ENCODE assay signal across 21 cellular contexts in genomic region chr14:69023035-69023434, GRCh38. TPM values are rescaled to one million over a fixed set of nuclear protein-coding genes. Genes with fewer than 3 reads are reported as not detected.
DNase-seq lines count a peak whose midpoint lies in the region; ATAC-seq, FAIRE-seq and TF ChIP-seq lines count a peak whose summit lies in the region.
"Had no signal": no experiment of that assay in that cellular context is flagged by ENCODE, and none has a peak within 500 bp of the region (broad histone marks: within the 10 kb centered on the region; RNA-seq: fewer than 3 reads in every experiment).

No MANE protein-coding gene starts in this region.

- TF ChIP-seq CTCF in HepG2 (CRISPR knock-in tag; IDR thresholded peaks at IDR 0.05) = no peak
- TF ChIP-seq CTCF in right lobe of liver (IDR thresholded peaks at IDR 0.05) = no peak
- no peak for TF ChIP-seq CTCF in neural progenitor cell (IDR thresholded peaks at IDR 0.05)
- no peak for TF ChIP-seq CTCF in GM10266 (IDR thresholded peaks at IDR 0.05; ENCODE audit: control insufficient read depth, insufficient read depth, low read depth, missing control alignments)

- DNase-seq in HepG2 (ENCODE audit: low spot score) (no peak), right lobe of liver (no peak), adipocyte (ENCODE audit: low read depth) (no peak), neural progenitor cell (ENCODE audit: low spot score) (no peak), GM10266 (ENCODE audit: extremely low spot score) (no peak)
- DNase-seq in effector CD4-positive, alpha-beta T cell = no peak
- DNase-seq: 8988T; C1 segment of cervical spinal cord; Calu3; CD4-positive, alpha-beta memory T cell; COR-L47; DMS53; DND-41; GM23248; H9 had no signal

- H3K27ac Mint-ChIP-seq in neural progenitor cell = no peak overlapping the region
- H3K27ac Mint-ChIP-seq: CD4-positive, alpha-beta memory T cell; H9 had no signal

- H3K9me3 ChIP-seq in HepG2 (ENCODE audit: low read length) = no peaks in the 10 kb centered on the region
- H3K9me3 ChIP-seq in right lobe of liver = no peaks in the 10 kb centered on the region
- H3K9me3 ChIP-seq in adipocyte (ENCODE audit: control insufficient read depth, low read length) = no peaks in the 10 kb centered on the region
- H3K9me3 ChIP-seq in neural progenitor cell (ENCODE audit: low read depth) = no peaks in the 10 kb centered on the region
- H3K9me3 ChIP-seq: A549 had no signal

- H3K27me3 Mint-ChIP-seq in neural progenitor cell (ENCODE audit: insufficient read depth, low read depth) = no peaks in the 10 kb centered on the region

- no peak overlapping the region for H3K4me3 ChIP-seq in HepG2 (replicated peaks in 1 of 3; ENCODE audit: insufficient read depth in 1 of 3, low read depth in 2 of 3, low read length in 3 of 3)
- no peak overlapping the region for H3K4me3 ChIP-seq in right lobe of liver
- no peak overlapping the region for H3K4me3 ChIP-seq in adipocyte (ENCODE audit: low read length)
- H3K4me3 ChIP-seq in neural progenitor cell = no peak overlapping the region
- H3K4me3 ChIP-seq: A549, GM12878, GM23248 had no signal

- CTCF ChIA-PET in HepG2 (lab: Yijun Ruan, JAX; ENCODE audit: low intra/inter-chr PET ratio, low total read pairs) = no interaction called here

- peaks cover under 1% of the 10 kb centered on the region for H3K4me1 Mint-ChIP-seq in neural progenitor cell

- POLR2A ChIA-PET in HepG2 (lab: Yijun Ruan, JAX) = no interaction called here

- no peaks in the 10 kb centered on the region for H3K36me3 Mint-ChIP-seq in neural progenitor cell
- H3K36me3 Mint-ChIP-seq: CD4-positive, alpha-beta memory T cell had no signal

- no peaks in the 10 kb centered on the region for H3K79me2 ChIP-seq in HepG2 (ENCODE audit: insufficient read depth, low read length)
- no peaks in the 10 kb centered on the region for H3K79me2 ChIP-seq in neural progenitor cell (ENCODE audit: low read depth)

- TF ChIP-seq POLR2A in HepG2 (IDR thresholded peaks at IDR 0.05; ENCODE audit: insufficient read depth in 1 of 2, low read depth in 2 of 2, low read length in 2 of 2) (no peak), right lobe of liver (IDR thresholded peaks at IDR 0.05) (no peak)

- H3K4me2 ChIP-seq in HepG2 (ENCODE audit: low read depth, low read length) (0 out of 2 replicates have a peak overlapping the region, but pooled peaks have one; percentile 7), neural progenitor cell (no peak overlapping the region)
- H3K4me2 ChIP-seq: A549 had no signal

- H3K9ac ChIP-seq in HepG2 (ENCODE audit: insufficient read depth, low read depth, low read length) (no peak overlapping the region), adipocyte (ENCODE audit: low read length) (peak overlapping the region; percentile 46), neural progenitor cell (no peak overlapping the region)
- H3K9ac ChIP-seq: GM23248 had no signal

- no peak for ATAC-seq in HepG2
- ATAC-seq in right lobe of liver = no peak
- ATAC-seq in HG02870 (IDR thresholded peaks at IDR 0.05; ENCODE audit: unreplicated experiment) = no peak
- ATAC-seq: A549, GM12878, HCT116 had no signal

- H3K27me3 ChIP-seq in HepG2 (ENCODE audit: control insufficient read depth in 1 of 2, insufficient read depth in 2 of 2, low read length in 2 of 2) (0 out of 5 replicates have a peak, but pooled peaks cover 0 to 4% of the 10 kb centered on the region in 2 experiments), right lobe of liver (no peaks in the 10 kb centered on the region), adipocyte (replicated peaks; ENCODE audit: control insufficient read depth, insufficient read depth, low read length) (no peaks in the 10 kb centered on the region), neural progenitor cell (no peaks in the 10 kb centered on the region)

- H3K27ac ChIP-seq in HepG2 (ENCODE audit: extremely low read length, insufficient read depth, low read length) (no peak overlapping the region), right lobe of liver (no peak overlapping the region), neural progenitor cell (no peak overlapping the region)
- H3K27ac ChIP-seq: A549, GM23248 had no signal

- no peak overlapping the region for H2AFZ ChIP-seq in HepG2 (ENCODE audit: low read length)
- peak overlapping the region; percentile 57 for H2AFZ ChIP-seq in neural progenitor cell (replicated peaks)
- H2AFZ ChIP-seq: GM23248 had no signal

- BruUV-seq in HepG2 (replicated peaks; lab: Mats Ljungman, UMichigan) = no TSS peak

- intact Hi-C loops in HepG2 (cut with micrococcal nuclease; ENCODE audit: unreplicated experiment) (no loop called here), right lobe of liver (cut with DNase I) (no loop called here)

- TF ChIP-seq EP300 in HepG2 (IDR thresholded peaks at IDR 0.05; ENCODE audit: low read depth in 2 of 2, low read length in 2 of 2) (no peak), HepG2 (CRISPR knock-in tag; IDR thresholded peaks at IDR 0.05; ENCODE audit: borderline replicate concordance) (no peak)

- in situ Hi-C loops in HepG2 (cut with HindIII; ENCODE audit: extremely low pct_ligation_motif_present, low pct_unique_long_range_greater_than_20kb) = no loop called here

- TF ChIP-seq RAD21 in HepG2 (CRISPR knock-in tag; IDR thresholded peaks at IDR 0.05) = no peak

- no peaks in the 10 kb centered on the region for H4K20me1 ChIP-seq in HepG2 (ENCODE audit: insufficient read depth, low read length)
- H4K20me1 ChIP-seq in neural progenitor cell (ENCODE audit: low read depth) = no peaks in the 10 kb centered on the region

- no peak for FAIRE-seq in HepG2 (lab: Jason Lieb, UNC)
- FAIRE-seq: A549, G401.6, GM12878, GM19239 had no signal

- H3K4me1 ChIP-seq in HepG2 (ENCODE audit: insufficient read depth, low read length) (peaks cover 5% of the 10 kb centered on the region), right lobe of liver (no peaks in the 10 kb centered on the region), adipocyte (ENCODE audit: control insufficient read depth, insufficient read depth, low read length) (peaks cover 13% of the 10 kb centered on the region), neural progenitor cell (peaks cover 7% of the 10 kb centered on the region)
- H3K4me1 ChIP-seq: A549 had no signal

- no peak overlapping the region for H3K4me3 Mint-ChIP-seq in neural progenitor cell
- H3K4me3 Mint-ChIP-seq: CD4-positive, alpha-beta memory T cell; H9 had no signal

- no peaks in the 10 kb centered on the region for H3F3A ChIP-seq in neural progenitor cell (ENCODE audit: low read depth)

- WGBS in HepG2 (ENCODE audit: low lambda C conversion rate) = 6% methylated on average over 4 of the region's 4 CpGs
- WGBS in right lobe of liver (ENCODE audit: insufficient coverage, low coverage, low lambda C conversion rate, missing lambda C conversion rate) = 90% methylated on average over 2 of the region's 4 CpGs

- H3K9me3 Mint-ChIP-seq in neural progenitor cell = no peaks in the 10 kb centered on the region
- H3K9me3 Mint-ChIP-seq: H9 had no signal

- H3K36me3 ChIP-seq in HepG2 (replicated peaks in 1 of 2; ENCODE audit: control insufficient read depth in 1 of 2, insufficient read depth in 2 of 2, low read length in 2 of 2) (no peaks in the 10 kb centered on the region), right lobe of liver (no peaks in the 10 kb centered on the region), adipocyte (ENCODE audit: control insufficient read depth, insufficient read depth, low read length, severe bottlenecking) (no peaks in the 10 kb centered on the region), neural progenitor cell (no peaks in the 10 kb centered on the region)

TF ChIP-seq in HepG2, 621 proteins besides CTCF, POLR2A, EP300 and RAD21 (continues in another document):
- TF ChIP-seq HOMEZ (CRISPR knock-in tag; IDR thresholded peaks at IDR 0.05; ENCODE audit: low read depth) (no peak), KAT8 (CRISPR knock-in tag; IDR thresholded peaks at IDR 0.05) (no peak), NFE2L2 (IDR thresholded peaks at IDR 0.05; ENCODE audit: low read length) (no peak)

RNA-seq across cellular contexts. Expression of gene ACTN1, which starts 43.9 kb away (rescaled TPM):
- total RNA-seq in HepG2 (2016; rRNA removed; fragmentation: Illumina TruSeq; extraction: Trizol) = 58.6 and 62.4 TPM in 2 replicates
- 9.6 and 10.7 TPM in 2 replicates for total RNA-seq in HepG2 (2016; cell fraction: cytosol; rRNA removed; fragmentation: Illumina TruSeq; extraction: Trizol; ENCODE audit: low read depth)
- 55.0 and 63.6 TPM in 2 replicates for total RNA-seq in HepG2 (2016; cell fraction: insoluble cytoplasmic fraction; rRNA removed; fragmentation: Illumina TruSeq; extraction: Trizol)
- total RNA-seq in HepG2 (2016; cell fraction: membrane; rRNA removed; fragmentation: Illumina TruSeq; extraction: Trizol) = 25.2 and 28.3 TPM in 2 replicates
- total RNA-seq in HepG2 (2016; cell fraction: nucleus; rRNA removed; fragmentation: Illumina TruSeq; extraction: Trizol) = 62.9 and 75.6 TPM in 2 replicates
- 152 and 162 TPM in 2 replicates for polyA plus RNA-seq in HepG2 (2011; rRNA removed)
- polyA plus RNA-seq in HepG2 (2011; cell fraction: cytosol; rRNA removed) = 97.7 and 136 TPM in 2 replicates
- 162 and 195 TPM in 2 replicates for polyA plus RNA-seq in HepG2 (2011; cell fraction: nucleus; rRNA removed)
- polyA plus RNA-seq in HepG2 (2012) = 109 and 118 TPM in 2 replicates
- 8.0 and 10.4 TPM in 2 replicates for polyA plus RNA-seq in HepG2 (2016; cell fraction: cytosol; fragmentation: Illumina TruSeq; extraction: Trizol; ENCODE audit: low read depth)
- polyA plus RNA-seq in HepG2 (2016; cell fraction: insoluble cytoplasmic fraction; fragmentation: Illumina TruSeq; extraction: Trizol; ENCODE audit: low read depth) = 67.9 and 88.1 TPM in 2 replicates
- polyA plus RNA-seq in HepG2 (2016; cell fraction: membrane; fragmentation: Illumina TruSeq; extraction: Trizol; ENCODE audit: low read depth) = 15.3 and 18.8 TPM in 2 replicates
- 91.6 and 93.8 TPM in 2 replicates for polyA plus RNA-seq in HepG2 (2016; cell fraction: nucleus; fragmentation: Illumina TruSeq; extraction: Trizol; ENCODE audit: insufficient read depth, low read depth)
- 144 and 214 TPM in 2 replicates for polyA minus RNA-seq in HepG2 (2011; rRNA and poly(A)+ RNA removed; ENCODE audit: low replicate concordance)
- 167 and 168 TPM in 2 replicates for polyA minus RNA-seq in HepG2 (2011; cell fraction: cytosol; rRNA and poly(A)+ RNA removed)
- polyA minus RNA-seq in HepG2 (2011; cell fraction: nucleus; rRNA and poly(A)+ RNA removed) = 119 and 126 TPM in 2 replicates
- total RNA-seq in right lobe of liver = 100 to 1,000 TPM in 3 of 6 experiments, 10 to 100 TPM in 3; 53.1 to 145 (median 100) TPM
- 70.7 and 97.7 TPM in 2 replicates for total RNA-seq in neural progenitor cell (ENCODE audit: low replicate concordance)
